In the genomic region with DNA sequence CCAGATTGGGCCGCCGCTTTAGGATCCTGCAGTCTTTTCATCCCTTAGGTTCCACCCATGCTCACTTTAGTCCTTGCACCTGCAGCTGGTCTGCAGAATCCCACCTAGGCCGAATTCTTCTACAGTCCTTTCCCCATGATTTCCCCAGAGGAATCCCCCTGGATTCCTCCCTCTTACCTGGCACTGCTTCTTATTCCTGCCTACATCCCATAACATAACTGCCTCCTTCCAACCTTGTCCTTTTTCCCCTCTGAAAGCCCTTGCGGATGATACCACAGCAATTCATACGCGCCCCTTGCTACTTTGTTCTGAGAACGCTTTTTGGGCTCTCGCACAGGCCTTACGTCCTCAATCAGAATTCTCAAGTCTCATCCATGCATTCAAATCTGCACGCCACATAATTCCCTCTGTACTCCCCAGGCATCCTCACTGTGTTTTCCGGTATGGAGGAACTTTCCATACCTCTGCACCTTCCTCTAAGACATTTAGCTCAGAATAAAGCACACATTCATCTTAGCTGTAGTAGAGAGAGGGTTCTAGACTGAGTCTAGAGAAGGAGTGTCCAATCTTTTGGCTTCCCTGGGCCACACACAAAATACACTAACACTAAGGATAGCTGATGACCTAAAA, we compare ENCODE assay signal across 9 cellular contexts. TPM values are rescaled to one million over a fixed set of nuclear protein-coding genes. Genes with fewer than 3 reads are reported as not detected.
DNase-seq lines count a peak whose midpoint lies in the region; ATAC-seq and TF ChIP-seq lines count a peak whose summit lies in the region.
"Had no signal": no experiment of that assay in that cellular context is flagged by ENCODE, and none has a peak within 500 bp of the region (broad histone marks: within the 10 kb centered on the region; RNA-seq: fewer than 3 reads in every experiment).

No MANE protein-coding gene starts in this region.

- H3K9ac ChIP-seq in iPS-18a (ENCODE audit: low read length): peak overlapping the region; percentile 76
- H3K9ac ChIP-seq in skeletal muscle satellite cell (ENCODE audit: low read depth, low read length): peak overlapping the region; percentile 95

- H3K36me3 ChIP-seq in iPS-18a (ENCODE audit: control insufficient read depth, low read depth, low read length): peaks cover 2% of the 10 kb centered on the region
- H3K36me3 ChIP-seq in skeletal muscle satellite cell (ENCODE audit: insufficient read depth, low read length): peaks cover 19% of the 10 kb centered on the region

- H3K27me3 ChIP-seq in iPS-18a (ENCODE audit: control insufficient read depth, insufficient read depth, low read length): no peaks in the 10 kb centered on the region
- H3K27me3 ChIP-seq in skeletal muscle satellite cell (ENCODE audit: control insufficient read depth, insufficient read depth, low read length): no peaks in the 10 kb centered on the region

- no peak for TF ChIP-seq CTCF in GM12875 (IDR thresholded peaks at IDR 0.05; ENCODE audit: borderline replicate concordance, insufficient read depth, low read depth, low read length)

- H3K9me3 ChIP-seq in iPS-18a (ENCODE audit: control insufficient read depth, low read depth, low read length) (no peaks in the 10 kb centered on the region), skeletal muscle satellite cell (replicated peaks; ENCODE audit: low read length) (no peaks in the 10 kb centered on the region)

- H3K4me1 ChIP-seq in iPS-18a (ENCODE audit: control insufficient read depth, low read depth, low read length): peaks cover 3% of the 10 kb centered on the region
- H3K4me1 ChIP-seq in skeletal muscle satellite cell (ENCODE audit: control insufficient read depth, insufficient read depth, low read length): peaks cover 44% of the 10 kb centered on the region

- H3K27ac ChIP-seq in angular gyrus (ENCODE audit: low read depth, low read length): peak overlapping the region; percentile 49
- peak overlapping the region; percentile 56 for H3K27ac ChIP-seq in iPS-18a (ENCODE audit: low read length)

- H3K4me2 ChIP-seq in skeletal muscle satellite cell (ENCODE audit: low read length): peak overlapping the region; percentile 77

- no peak for DNase-seq in Jurkat, Clone E6-1 (ENCODE audit: low read depth, low spot score)
- no peak for DNase-seq in NCI-H2107 (lab: John Stamatoyannopoulos, UW)
- DNase-seq in NCI-H187 (lab: John Stamatoyannopoulos, UW): no peak

- H3K4me3 ChIP-seq in GM12875 (ENCODE audit: low read depth, low read length): peak overlapping the region; percentile 85
- H3K4me3 ChIP-seq in Jurkat, Clone E6-1 (ENCODE audit: low read length): peak overlapping the region; percentile 78
- H3K4me3 ChIP-seq in iPS-18a (ENCODE audit: low read length): peak overlapping the region; percentile 83
- peak overlapping the region; percentile 70 for H3K4me3 ChIP-seq in skeletal muscle satellite cell (ENCODE audit: low read length)

- ATAC-seq in GM21390 (IDR thresholded peaks at IDR 0.05; ENCODE audit: unreplicated experiment): no peak

RNA-seq across cellular contexts. Expression of gene EIF2AK4, which starts 0.6 kb away (rescaled TPM):
- 29.4 TPM for polyA plus RNA-seq in Jurkat, Clone E6-1 (2012; ENCODE audit: insufficient read depth, insufficient read length)
- total RNA-seq in skeletal muscle satellite cell (2012; rRNA removed): 53.5 and 61.6 TPM in 2 replicates

RNA-seq across cellular contexts. Expression of gene GPR176, which starts 14.5 kb away (rescaled TPM):
- polyA plus RNA-seq in Jurkat, Clone E6-1 (2012; ENCODE audit: insufficient read depth, insufficient read length): 1.4 TPM
- total RNA-seq in skeletal muscle satellite cell (2012; rRNA removed): 54.2 TPM in 2 replicates
- total RNA-seq: T-helper 2 cell treated with Interferon-gamma antibody and Interleukin-4, amounts not matched to agents 100 ng/mL and 5 ng/mL, for 36 hours had no signal
